In genomic region chr2:207141381-207141780, GRCh38 we compare ENCODE assay signal across 1 cellular context.
TF ChIP-seq lines count a peak whose summit lies in the region.

No MANE protein-coding gene starts in this region.

TF ChIP-seq in GM12878, 131 proteins besides CTCF, POLR2A, EP300 and RAD21:
- TF ChIP-seq SMAD5 (IDR thresholded peaks at IDR 0.05; ENCODE audit: low read depth) (no peak), SPI1 (IDR thresholded peaks at IDR 0.05; ENCODE audit: borderline replicate concordance, insufficient read depth, low read depth, low read length) (peak; percentile 14; the same call in 1 of the 2 replicates)
